Comparison of ENCODE assay signal across 33 cellular contexts in genomic region chr4:112592717-112593116, GRCh38. TPM values are rescaled to one million over a fixed set of nuclear protein-coding genes. Genes with fewer than 3 reads are reported as not detected.
A peak's percentile ranks its signal among the peaks of the same experiment; 100 is the strongest.
DNase-seq lines count a peak whose midpoint lies in the region; ATAC-seq, FAIRE-seq and TF ChIP-seq lines count a peak whose summit lies in the region.
"Had no signal": no experiment of that assay in that cellular context is flagged by ENCODE, and none has a peak within 500 bp of the region (broad histone marks: within the 10 kb centered on the region; RNA-seq: fewer than 3 reads in every experiment).

No MANE protein-coding gene starts in this region.

- no peaks in the 10 kb centered on the region for H3K4me1 ChIP-seq in HepG2 (ENCODE audit: insufficient read depth, low read length)
- no peaks in the 10 kb centered on the region for H3K4me1 ChIP-seq in right lobe of liver
- H3K4me1 ChIP-seq: BE2C, BLaER1, Caco-2 had no signal

- intact Hi-C loops in HepG2 (cut with micrococcal nuclease; ENCODE audit: unreplicated experiment) = no loop called here
- intact Hi-C loops in right lobe of liver (cut with DNase I) = no loop called here

- H3K27me3 ChIP-seq in HepG2 (ENCODE audit: control insufficient read depth in 1 of 2, insufficient read depth in 2 of 2, low read length in 2 of 2) (no peaks in the 10 kb centered on the region), right lobe of liver (no peaks in the 10 kb centered on the region)
- H3K27me3 ChIP-seq: BE2C; BLaER1; BLaER1 treated with 17β-estradiol and CSF1 and Interleukin-3, amounts not matched to agents 10 nM and 100 nM had no signal

- no peak for TF ChIP-seq RAD21 in HepG2 (CRISPR knock-in tag; IDR thresholded peaks at IDR 0.05)

- H3K36me3 Mint-ChIP-seq in activated T-cell treated with anti-CD3 and anti-CD28 coated beads, Interleukin-2, amount 50 U/mL, for 72 hours (ENCODE audit: insufficient read depth in 2 of 2) = peaks cover 10 to 12% of the 10 kb centered on the region in 2 donors
- peaks cover 7% of the 10 kb centered on the region for H3K36me3 Mint-ChIP-seq in activated T-cell treated with anti-CD3 and anti-CD28 coated beads, Interleukin-2, amount 50 U/mL, for 4 hours (ENCODE audit: insufficient read depth)

- no peak for ATAC-seq in activated T-cell treated with anti-CD3 and anti-CD28 coated beads, Interleukin-2, amount 50 U/mL, for 72 hours (replicated peaks in 1 of 2)
- ATAC-seq in activated T-cell treated with anti-CD3 and anti-CD28 coated beads, Interleukin-2, amount 50 U/mL, for 4 hours = no peak
- no peak for ATAC-seq in HepG2
- ATAC-seq in right lobe of liver = no peak
- ATAC-seq: A549; CD8-positive, alpha-beta T cell had no signal

- no peaks in the 10 kb centered on the region for H3K79me2 ChIP-seq in HepG2 (ENCODE audit: insufficient read depth, low read length)

- DNase-seq in activated T-cell treated with anti-CD3 and anti-CD28 coated beads, Interleukin-2, amount 50 U/mL, for 72 hours = no peak
- DNase-seq in activated T-cell treated with anti-CD3 and anti-CD28 coated beads, Interleukin-2, amount 50 U/mL, for 4 hours = no peak
- DNase-seq in HepG2 (ENCODE audit: low spot score) (no peak), right lobe of liver (no peak)
- DNase-seq: 8988T; ACHN; AML-193; BE2C; C1 segment of cervical spinal cord; Caco-2; Calu3; CD4-positive, alpha-beta memory T cell; CD4-positive, alpha-beta T cell; CD4-positive, CD25-positive, alpha-beta regulatory T cell; CD8-positive, alpha-beta memory T cell; CD8-positive, alpha-beta T cell; COR-L47; DMS 273 treated with DMSO at 0.1 percent for 48 hours; DMS153; DMS53; DMS79; DMS79 treated with DMSO at 0.1 percent for 48 hours; DND-41; EL had no signal

- H3K27me3 Mint-ChIP-seq in activated T-cell treated with anti-CD3 and anti-CD28 coated beads, Interleukin-2, amount 50 U/mL, for 72 hours (ENCODE audit: low read depth) = no peaks in the 10 kb centered on the region
- H3K27me3 Mint-ChIP-seq in activated T-cell treated with anti-CD3 and anti-CD28 coated beads, Interleukin-2, amount 50 U/mL, for 4 hours (ENCODE audit: low read depth) = no peaks in the 10 kb centered on the region
- H3K27me3 Mint-ChIP-seq: B cell; CD4-positive, alpha-beta memory T cell; CD4-positive, alpha-beta T cell; CD4-positive, CD25-positive, alpha-beta regulatory T cell; CD8-positive, alpha-beta memory T cell had no signal

- H3K4me3 ChIP-seq in HepG2 (replicated peaks in 1 of 3; ENCODE audit: insufficient read depth in 1 of 3, low read depth in 2 of 3, low read length in 3 of 3) = no peak overlapping the region
- no peak overlapping the region for H3K4me3 ChIP-seq in right lobe of liver
- H3K4me3 ChIP-seq: A549; BLaER1; BLaER1 treated with 17β-estradiol and CSF1 and Interleukin-3, amounts not matched to agents 10 nM and 100 nM had no signal

- H3K9me3 Mint-ChIP-seq in activated T-cell treated with anti-CD3 and anti-CD28 coated beads, Interleukin-2, amount 50 U/mL, for 72 hours = peaks cover 0 to 7% of the 10 kb centered on the region in 2 donors
- peaks cover 7% of the 10 kb centered on the region for H3K9me3 Mint-ChIP-seq in activated T-cell treated with anti-CD3 and anti-CD28 coated beads, Interleukin-2, amount 50 U/mL, for 4 hours

- no peak overlapping the region for H3K4me3 Mint-ChIP-seq in activated T-cell treated with anti-CD3 and anti-CD28 coated beads, Interleukin-2, amount 50 U/mL, for 72 hours
- no peak overlapping the region for H3K4me3 Mint-ChIP-seq in activated T-cell treated with anti-CD3 and anti-CD28 coated beads, Interleukin-2, amount 50 U/mL, for 4 hours
- H3K4me3 Mint-ChIP-seq: B cell; CD14-positive monocyte; CD4-positive, alpha-beta memory T cell; CD4-positive, alpha-beta T cell; CD4-positive, CD25-positive, alpha-beta regulatory T cell; CD8-positive, alpha-beta memory T cell; CD8-positive, alpha-beta T cell had no signal

- H3K9me3 ChIP-seq in HepG2 (ENCODE audit: low read length) = no peaks in the 10 kb centered on the region
- H3K9me3 ChIP-seq in right lobe of liver = no peaks in the 10 kb centered on the region
- H3K9me3 ChIP-seq: A549; BE2C; BLaER1; BLaER1 treated with 17β-estradiol and CSF1 and Interleukin-3, amounts not matched to agents 10 nM and 100 nM; Caco-2 had no signal

- TF ChIP-seq POLR2A in HepG2 (IDR thresholded peaks at IDR 0.05; ENCODE audit: insufficient read depth in 1 of 2, low read depth in 2 of 2, low read length in 2 of 2) (no peak), right lobe of liver (IDR thresholded peaks at IDR 0.05) (no peak)

- in situ Hi-C loops in HepG2 (cut with HindIII; ENCODE audit: extremely low pct_ligation_motif_present, low pct_unique_long_range_greater_than_20kb) = no loop called here

- no peaks in the 10 kb centered on the region for H4K20me1 ChIP-seq in HepG2 (ENCODE audit: insufficient read depth, low read length)
- H4K20me1 ChIP-seq: BLaER1; BLaER1 treated with 17β-estradiol and CSF1 and Interleukin-3, amounts not matched to agents 10 nM and 100 nM had no signal

- TF ChIP-seq CTCF in HepG2 (CRISPR knock-in tag; IDR thresholded peaks at IDR 0.05) = no peak
- TF ChIP-seq CTCF in right lobe of liver (IDR thresholded peaks at IDR 0.05) = no peak

- H3K9ac ChIP-seq in HepG2 (ENCODE audit: insufficient read depth, low read depth, low read length) = no peak overlapping the region
- H3K9ac ChIP-seq: BLaER1; BLaER1 treated with 17β-estradiol and CSF1 and Interleukin-3, amounts not matched to agents 10 nM and 100 nM had no signal

- peak overlapping the region; percentile 5 for H3K27ac Mint-ChIP-seq in activated T-cell treated with anti-CD3 and anti-CD28 coated beads, Interleukin-2, amount 50 U/mL, for 72 hours
- H3K27ac Mint-ChIP-seq: B cell; CD4-positive, alpha-beta memory T cell; CD4-positive, alpha-beta T cell; CD4-positive, CD25-positive, alpha-beta regulatory T cell; CD8-positive, alpha-beta memory T cell; CD8-positive, alpha-beta T cell had no signal

- peaks cover 4% of the 10 kb centered on the region for H3K4me1 Mint-ChIP-seq in activated T-cell treated with anti-CD3 and anti-CD28 coated beads, Interleukin-2, amount 50 U/mL, for 72 hours (ENCODE audit: low read depth)
- no peaks in the 10 kb centered on the region for H3K4me1 Mint-ChIP-seq in activated T-cell treated with anti-CD3 and anti-CD28 coated beads, Interleukin-2, amount 50 U/mL, for 4 hours (ENCODE audit: low read depth)
- H3K4me1 Mint-ChIP-seq: B cell; CD4-positive, alpha-beta memory T cell; CD4-positive, CD25-positive, alpha-beta regulatory T cell; CD8-positive, alpha-beta memory T cell had no signal

- H2AFZ ChIP-seq in HepG2 (ENCODE audit: low read length) = no peak overlapping the region

- FAIRE-seq in HepG2 (lab: Jason Lieb, UNC) = no peak
- FAIRE-seq: A204.1, A549, D721Med had no signal

- H3K4me2 ChIP-seq in HepG2 (ENCODE audit: low read depth, low read length) = no peak overlapping the region
- H3K4me2 ChIP-seq: A549; BLaER1; BLaER1 treated with 17β-estradiol and CSF1 and Interleukin-3, amounts not matched to agents 10 nM and 100 nM had no signal

- no TSS peak for BruUV-seq in HepG2 (replicated peaks; lab: Mats Ljungman, UMichigan)

- H3K36me3 ChIP-seq in HepG2 (replicated peaks in 1 of 2; ENCODE audit: control insufficient read depth in 1 of 2, insufficient read depth in 2 of 2, low read length in 2 of 2) = no peaks in the 10 kb centered on the region
- H3K36me3 ChIP-seq in right lobe of liver = no peaks in the 10 kb centered on the region

- TF ChIP-seq EP300 in HepG2 (IDR thresholded peaks at IDR 0.05; ENCODE audit: low read depth in 2 of 2, low read length in 2 of 2) (no peak), HepG2 (CRISPR knock-in tag; IDR thresholded peaks at IDR 0.05; ENCODE audit: borderline replicate concordance) (no peak)

- no peak overlapping the region for H3K27ac ChIP-seq in HepG2 (ENCODE audit: extremely low read length, insufficient read depth, low read length)
- no peak overlapping the region for H3K27ac ChIP-seq in right lobe of liver
- H3K27ac ChIP-seq: 22Rv1; A549; BLaER1; BLaER1 treated with 17β-estradiol and CSF1 and Interleukin-3, amounts not matched to agents 10 nM and 100 nM; C4-2B had no signal

- POLR2A ChIA-PET in HepG2 (lab: Yijun Ruan, JAX) = no interaction called here

- CTCF ChIA-PET in HepG2 (lab: Yijun Ruan, JAX; ENCODE audit: low intra/inter-chr PET ratio, low total read pairs) = no interaction called here

RNA-seq across cellular contexts. Expression of gene ZGRF1, which starts 44.0 kb away (rescaled TPM):
- total RNA-seq in activated T-cell treated with anti-CD3 and anti-CD28 coated beads, Interleukin-2, amount 50 U/mL, for 72 hours = 10 to 100 TPM; 52.5 to 58.1 TPM
- total RNA-seq in activated T-cell treated with anti-CD3 and anti-CD28 coated beads, Interleukin-2, amount 50 U/mL, for 4 hours = 10 to 100 TPM; 16.8 to 19.7 (median 18.0) TPM
- total RNA-seq in HepG2 (2016; rRNA removed; fragmentation: Illumina TruSeq; extraction: Trizol) (14.0 and 15.9 TPM in 2 replicates), right lobe of liver (1 to 10 TPM in 5 of 6 experiments, under 1 TPM in 1; 0.71 to 3.7 (median 2.0) TPM)
- total RNA-seq in HepG2 (2016; cell fraction: cytosol; rRNA removed; fragmentation: Illumina TruSeq; extraction: Trizol; ENCODE audit: low read depth) = 8.8 and 10.4 TPM in 2 replicates
- total RNA-seq in HepG2 (2016; cell fraction: insoluble cytoplasmic fraction; rRNA removed; fragmentation: Illumina TruSeq; extraction: Trizol) = 14.3 and 14.4 TPM in 2 replicates
- total RNA-seq in HepG2 (2016; cell fraction: membrane; rRNA removed; fragmentation: Illumina TruSeq; extraction: Trizol) = 6.6 and 8.6 TPM in 2 replicates
- 35.5 and 36.5 TPM in 2 replicates for total RNA-seq in HepG2 (2016; cell fraction: nucleus; rRNA removed; fragmentation: Illumina TruSeq; extraction: Trizol)
- 5.6 and 8.6 TPM in 2 replicates for polyA plus RNA-seq in HepG2 (2011; rRNA removed)
- polyA plus RNA-seq in HepG2 (2011; cell fraction: cytosol; rRNA removed) = 1.1 and 1.4 TPM in 2 replicates
- polyA plus RNA-seq in HepG2 (2011; cell fraction: nucleus; rRNA removed) = 12.0 and 12.2 TPM in 2 replicates
- 3.5 and 4.7 TPM in 2 replicates for polyA plus RNA-seq in HepG2 (2012)
- 0.24 and 0.28 TPM in 2 replicates for polyA plus RNA-seq in HepG2 (2016; cell fraction: cytosol; fragmentation: Illumina TruSeq; extraction: Trizol; ENCODE audit: low read depth)
- 5.9 and 6.6 TPM in 2 replicates for polyA plus RNA-seq in HepG2 (2016; cell fraction: insoluble cytoplasmic fraction; fragmentation: Illumina TruSeq; extraction: Trizol; ENCODE audit: low read depth)
- 0.56 and 0.65 TPM in 2 replicates for polyA plus RNA-seq in HepG2 (2016; cell fraction: membrane; fragmentation: Illumina TruSeq; extraction: Trizol; ENCODE audit: low read depth)
- 33.8 and 37.5 TPM in 2 replicates for polyA plus RNA-seq in HepG2 (2016; cell fraction: nucleus; fragmentation: Illumina TruSeq; extraction: Trizol; ENCODE audit: insufficient read depth, low read depth)
- polyA minus RNA-seq in HepG2 (2011; rRNA and poly(A)+ RNA removed; ENCODE audit: low replicate concordance) = 1.4 and 3.9 TPM in 2 replicates
- polyA minus RNA-seq in HepG2 (2011; cell fraction: cytosol; rRNA and poly(A)+ RNA removed) = 2.6 and 3.3 TPM in 2 replicates
- polyA minus RNA-seq in HepG2 (2011; cell fraction: nucleus; rRNA and poly(A)+ RNA removed) = 30.2 and 33.6 TPM in 2 replicates

RNA-seq across cellular contexts. Expression of gene LARP7, which starts 44.2 kb away (rescaled TPM):
- total RNA-seq in activated T-cell treated with anti-CD3 and anti-CD28 coated beads, Interleukin-2, amount 50 U/mL, for 72 hours = 10 to 100 TPM; 45.7 to 49.1 TPM
- 10 to 100 TPM; 26.6 to 38.2 (median 35.4) TPM for total RNA-seq in activated T-cell treated with anti-CD3 and anti-CD28 coated beads, Interleukin-2, amount 50 U/mL, for 4 hours
- 37.1 and 49.6 TPM in 2 replicates for total RNA-seq in HepG2 (2016; rRNA removed; fragmentation: Illumina TruSeq; extraction: Trizol)
- total RNA-seq in HepG2 (2016; cell fraction: cytosol; rRNA removed; fragmentation: Illumina TruSeq; extraction: Trizol; ENCODE audit: low read depth) = 3.9 and 6.1 TPM in 2 replicates
- total RNA-seq in HepG2 (2016; cell fraction: insoluble cytoplasmic fraction; rRNA removed; fragmentation: Illumina TruSeq; extraction: Trizol) = 35.3 and 53.0 TPM in 2 replicates
- total RNA-seq in HepG2 (2016; cell fraction: membrane; rRNA removed; fragmentation: Illumina TruSeq; extraction: Trizol) = 11.4 and 13.1 TPM in 2 replicates
- total RNA-seq in HepG2 (2016; cell fraction: nucleus; rRNA removed; fragmentation: Illumina TruSeq; extraction: Trizol) = 32.4 and 39.1 TPM in 2 replicates
- polyA plus RNA-seq in HepG2 (2011; rRNA removed) = 8.3 and 9.7 TPM in 2 replicates
- 2.7 and 4.9 TPM in 2 replicates for polyA plus RNA-seq in HepG2 (2011; cell fraction: cytosol; rRNA removed)
- 5.9 and 7.9 TPM in 2 replicates for polyA plus RNA-seq in HepG2 (2011; cell fraction: nucleus; rRNA removed)
- 21.4 and 27.3 TPM in 2 replicates for polyA plus RNA-seq in HepG2 (2012)
- polyA plus RNA-seq in HepG2 (2016; cell fraction: cytosol; fragmentation: Illumina TruSeq; extraction: Trizol; ENCODE audit: low read depth) = 3.7 and 4.1 TPM in 2 replicates
- 57.8 and 59.1 TPM in 2 replicates for polyA plus RNA-seq in HepG2 (2016; cell fraction: insoluble cytoplasmic fraction; fragmentation: Illumina TruSeq; extraction: Trizol; ENCODE audit: low read depth)
- 8.7 and 8.8 TPM in 2 replicates for polyA plus RNA-seq in HepG2 (2016; cell fraction: membrane; fragmentation: Illumina TruSeq; extraction: Trizol; ENCODE audit: low read depth)
- 57.7 and 59.2 TPM in 2 replicates for polyA plus RNA-seq in HepG2 (2016; cell fraction: nucleus; fragmentation: Illumina TruSeq; extraction: Trizol; ENCODE audit: insufficient read depth, low read depth)
- 0.42 and 0.72 TPM in 2 replicates for polyA minus RNA-seq in HepG2 (2011; rRNA and poly(A)+ RNA removed; ENCODE audit: low replicate concordance)
- 6.1 and 6.3 TPM in 2 replicates for polyA minus RNA-seq in HepG2 (2011; cell fraction: cytosol; rRNA and poly(A)+ RNA removed)
- 26.4 and 31.5 TPM in 2 replicates for polyA minus RNA-seq in HepG2 (2011; cell fraction: nucleus; rRNA and poly(A)+ RNA removed)
- 10 to 100 TPM; 12.7 to 28.8 (median 20.4) TPM for total RNA-seq in right lobe of liver
